Comparison of ENCODE assay signal across 8 cellular contexts in the genomic region with DNA sequence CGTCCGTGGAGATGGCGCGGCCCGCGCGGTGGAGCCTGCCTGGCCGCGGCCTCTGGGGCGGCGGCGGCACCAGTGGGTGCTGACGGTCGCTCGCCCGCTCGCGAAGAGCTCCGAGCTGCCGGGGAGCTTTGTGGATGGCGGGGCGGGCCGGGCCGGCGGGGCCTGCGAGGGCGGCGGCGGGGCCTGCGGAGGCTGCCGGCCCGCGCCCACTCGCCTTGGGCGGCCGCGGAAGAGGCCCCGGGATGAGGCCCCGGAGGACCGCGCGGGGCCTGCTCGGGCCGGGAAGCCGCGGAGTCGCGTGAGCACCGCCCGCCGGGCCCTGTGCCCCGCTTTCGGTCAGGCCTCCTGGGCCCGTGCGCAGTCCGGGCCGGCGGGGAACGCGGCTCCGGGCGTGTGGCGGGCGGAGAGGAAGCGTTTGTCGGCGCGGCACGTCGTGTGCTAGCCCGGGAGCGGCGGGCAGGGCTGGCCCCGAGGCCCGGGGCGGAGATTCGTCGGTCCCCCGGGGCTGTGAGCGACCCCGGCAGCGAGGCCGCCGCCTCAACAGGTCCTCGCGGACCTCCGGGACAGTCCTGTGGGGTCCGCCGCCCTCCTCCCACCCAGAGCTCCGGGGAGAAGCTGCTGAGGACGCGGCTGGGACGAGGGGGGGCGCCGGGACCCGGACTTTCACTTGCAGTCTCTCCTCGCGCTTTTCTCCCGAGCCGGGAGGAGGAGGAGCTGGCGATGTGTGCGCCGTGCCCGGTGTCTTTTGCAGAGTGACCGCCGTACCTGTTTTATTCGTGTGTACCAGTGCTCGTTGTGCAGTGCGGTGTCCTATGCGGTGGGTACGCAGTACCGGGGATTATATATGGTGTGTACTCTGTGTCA. TPM values are rescaled to one million over a fixed set of nuclear protein-coding genes. Genes with fewer than 3 reads are reported as not detected.
DNase-seq lines count a peak whose midpoint lies in the region; ATAC-seq lines count a peak whose summit lies in the region.

No MANE protein-coding gene starts in this region.

- DNase-seq in NCI-H1105 treated with DMSO at 0.1 percent for 48 hours (lab: John Stamatoyannopoulos, UW), result peak; percentile 33
- no peak for DNase-seq in NCI-H1105 (lab: John Stamatoyannopoulos, UW)
- peak; percentile 49 for DNase-seq in NCI-H2227 (lab: John Stamatoyannopoulos, UW; ENCODE audit: unreplicated experiment)
- peak; percentile 71 for DNase-seq in activated CD8-positive, alpha-beta T cell treated with anti-CD3 and anti-CD28 coated beads, Interleukin-2, amount 10 ng/mL, durations not matched to agents 7 days and 5 days
- DNase-seq in effector CD4-positive, alpha-beta T cell, result peak; percentile 45
- DNase-seq in medulla oblongata (ENCODE audit: extremely low spot score), result peak; percentile 58
- peak; percentile 28 for DNase-seq in stimulated activated CD8-positive, alpha-beta memory T cell treated with anti-CD3 and anti-CD28 coated beads, Interleukin-12 subunit alpha, Interleukin-12 subunit beta, amount 100 ng/mL, for 24 hours (ENCODE audit: extremely low read depth)

- no peaks in the 10 kb centered on the region for H3K9me3 Mint-ChIP-seq in activated CD8-positive, alpha-beta T cell treated with anti-CD3 and anti-CD28 coated beads, Interleukin-2, amount 10 ng/mL, durations not matched to agents 7 days and 5 days (ENCODE audit: insufficient read depth)

- H3K27me3 Mint-ChIP-seq in activated CD8-positive, alpha-beta T cell treated with anti-CD3 and anti-CD28 coated beads, Interleukin-2, amount 10 ng/mL, durations not matched to agents 7 days and 5 days (ENCODE audit: low read depth), result no peaks in the 10 kb centered on the region

- peak overlapping the region; percentile 85 for H3K27ac Mint-ChIP-seq in activated CD8-positive, alpha-beta T cell treated with anti-CD3 and anti-CD28 coated beads, Interleukin-2, amount 10 ng/mL, durations not matched to agents 7 days and 5 days

- CTCF ChIA-PET in activated CD8-positive, alpha-beta T cell treated with anti-CD3 and anti-CD28 coated beads, Interleukin-2, amount 10 ng/mL, durations not matched to agents 7 days and 5 days (lab: Charles Lee), result interaction anchor here (0.5 kb wide), 1 partner anchor 45 kb away, joined by 3 read pairs; no protein-coding TSS in a partner anchor

- H3K4me3 Mint-ChIP-seq in activated CD8-positive, alpha-beta T cell treated with anti-CD3 and anti-CD28 coated beads, Interleukin-2, amount 10 ng/mL, durations not matched to agents 7 days and 5 days, result peak overlapping the region; percentile 82

- H3K4me1 Mint-ChIP-seq in activated CD8-positive, alpha-beta T cell treated with anti-CD3 and anti-CD28 coated beads, Interleukin-2, amount 10 ng/mL, durations not matched to agents 7 days and 5 days (ENCODE audit: low read depth), result peaks cover 38% of the 10 kb centered on the region

- POLR2A ChIA-PET in activated CD8-positive, alpha-beta T cell treated with anti-CD3 and anti-CD28 coated beads, Interleukin-2, amount 10 ng/mL, durations not matched to agents 7 days and 5 days (lab: Charles Lee), result interaction anchor here (0.6 to 1.0 kb wide), 4 partner anchors 8 to 347 kb away, joined by 3 to 4 read pairs (median 4); no protein-coding TSS in a partner anchor

- ATAC-seq in HG02678 (IDR thresholded peaks at IDR 0.05; ENCODE audit: unreplicated experiment), result peak; percentile 33
- peak; percentile 52 for ATAC-seq in activated CD8-positive, alpha-beta T cell treated with anti-CD3 and anti-CD28 coated beads, Interleukin-2, amount 10 ng/mL, durations not matched to agents 7 days and 5 days

- H3K36me3 Mint-ChIP-seq in activated CD8-positive, alpha-beta T cell treated with anti-CD3 and anti-CD28 coated beads, Interleukin-2, amount 10 ng/mL, durations not matched to agents 7 days and 5 days (ENCODE audit: low read depth), result no peaks in the 10 kb centered on the region

RNA-seq across cellular contexts. Expression of gene ZMYND11, which starts 0.6 kb away (rescaled TPM):
- total RNA-seq in activated CD8-positive, alpha-beta T cell treated with anti-CD3 and anti-CD28 coated beads, Interleukin-2, amount 10 ng/mL, durations not matched to agents 7 days and 5 days, result 10 to 100 TPM; 41.3 to 42.0 TPM
